Comparison of ENCODE assay signal across 1 cellular context in the genomic region with DNA sequence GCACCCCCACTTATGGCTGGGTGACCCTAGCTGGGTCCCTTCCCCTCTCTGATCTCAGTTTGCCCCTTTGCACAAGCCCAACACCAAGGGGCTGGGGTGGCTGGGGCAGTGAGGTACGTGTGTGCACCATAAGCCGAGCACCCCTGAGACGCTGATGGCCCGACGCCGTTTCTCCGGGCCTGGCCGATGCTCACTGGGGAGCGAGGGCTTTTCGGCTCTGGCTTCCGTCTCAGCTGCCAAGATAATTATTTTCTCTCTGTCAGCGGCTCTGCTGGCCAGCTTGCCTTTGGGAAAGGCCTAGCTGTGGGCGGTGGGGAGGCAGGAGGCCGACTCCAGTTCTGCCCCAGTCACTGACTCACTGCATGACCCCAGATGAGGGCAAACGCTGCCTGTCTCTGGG.
TF ChIP-seq lines count a peak whose summit lies in the region.

No MANE protein-coding gene starts in this region.

TF ChIP-seq in IMR-90, 13 proteins besides CTCF, POLR2A, EP300 and RAD21 (continued from another document):
- peak; percentile 17; the same call in 1 of the 2 replicates for TF ChIP-seq MAZ (IDR thresholded peaks at IDR 0.05; ENCODE audit: borderline replicate concordance, low read depth, low read length)
